ENCODE assay signal across 22 cellular contexts in genomic region chr9:8589476-8589875, GRCh38.
DNase-seq lines count a peak whose midpoint lies in the region; ATAC-seq and TF ChIP-seq lines count a peak whose summit lies in the region.
"Had no signal": no experiment of that assay in that cellular context is flagged by ENCODE, and none has a peak within 500 bp of the region (broad histone marks: within the 10 kb centered on the region; RNA-seq: fewer than 3 reads in every experiment).

No MANE protein-coding gene starts in this region.

- CTCF ChIA-PET in RWPE1 (lab: Yijun Ruan, JAX), result no interaction called here

- no peak for TF ChIP-seq CTCF in RWPE1 (conservative IDR thresholded peaks at IDR 0.05; ENCODE audit: low read depth)
- TF ChIP-seq CTCF in upper lobe of left lung (IDR thresholded peaks at IDR 0.05), result no peak

- no peak overlapping the region for H3K4me3 ChIP-seq in upper lobe of left lung
- H3K4me3 ChIP-seq: A549; BLaER1 treated with 17β-estradiol and CSF1 and Interleukin-3, amounts not matched to agents 10 nM and 100 nM had no signal

- no peak for TF ChIP-seq EP300 in upper lobe of left lung (IDR thresholded peaks at IDR 0.05)

- ATAC-seq in upper lobe of left lung (ENCODE audit: low FRiP score in 2 of 2), result no peak
- ATAC-seq in HG02970 (IDR thresholded peaks at IDR 0.05; ENCODE audit: low FRiP score, unreplicated experiment), result no peak
- ATAC-seq: A549; CD8-positive, alpha-beta T cell had no signal

- no peaks in the 10 kb centered on the region for H3K9me3 ChIP-seq in upper lobe of left lung
- H3K9me3 ChIP-seq: A549; BLaER1 treated with 17β-estradiol and CSF1 and Interleukin-3, amounts not matched to agents 10 nM and 100 nM; Caco-2 had no signal

- H3K27ac ChIP-seq in RWPE1, result no peak overlapping the region
- H3K27ac ChIP-seq in upper lobe of left lung, result no peak overlapping the region
- H3K27ac ChIP-seq: A549; BLaER1 treated with 17β-estradiol and CSF1 and Interleukin-3, amounts not matched to agents 10 nM and 100 nM; C4-2B had no signal

- peak; percentile 87 for DNase-seq in G401 (ENCODE audit: low spot score)
- DNase-seq in cerebellum (ENCODE audit: low spot score), result peak; percentile 22
- peak; percentile 13 for DNase-seq in kidney tubule cell (ENCODE audit: low spot score)
- DNase-seq in RWPE1 (ENCODE audit: low spot score), result no peak
- DNase-seq in SK-N-DZ (ENCODE audit: low spot score), result no peak
- DNase-seq in upper lobe of left lung, result no peak
- DNase-seq: AML-193; Caco-2; Calu3; CD4-positive, alpha-beta T cell; CD8-positive, alpha-beta T cell; DMS 273 treated with DMSO at 0.1 percent for 48 hours; DMS153; DMS53; DMS79; DND-41; EL; GF-D8 had no signal

- in situ Hi-C loops in G401 (cut with HindIII; ENCODE audit: low sequenced_read_pairs), result no loop called here

- TF ChIP-seq POLR2A in upper lobe of left lung (IDR thresholded peaks at IDR 0.05), result no peak

- WGBS in upper lobe of left lung, 2 donors, result 83 to 85% methylated on average over 4 of the region's 4 CpGs

- no peaks in the 10 kb centered on the region for H3K27me3 ChIP-seq in upper lobe of left lung
- H3K27me3 ChIP-seq: BLaER1 treated with 17β-estradiol and CSF1 and Interleukin-3, amounts not matched to agents 10 nM and 100 nM had no signal

- H3K4me1 ChIP-seq in upper lobe of left lung, result no peaks in the 10 kb centered on the region
- H3K4me1 ChIP-seq: A549, Caco-2 had no signal

- no peaks in the 10 kb centered on the region for H3K36me3 ChIP-seq in upper lobe of left lung
- H3K36me3 ChIP-seq: BLaER1 treated with 17β-estradiol and CSF1 and Interleukin-3, amounts not matched to agents 10 nM and 100 nM had no signal

- POLR2A ChIA-PET in RWPE1 (lab: Yijun Ruan, JAX; ENCODE audit: low non-redundant PET), result no interaction called here

Comparison
In these comparisons a context has a peak if more than half of its experiments do, and no peak if none do; other contexts are left out.
1. DNase-seq: peak in G401 (single experiment), cerebellum (single experiment) and kidney tubule cell (single experiment); none in RWPE1 (single experiment), SK-N-DZ (single experiment) and upper lobe of left lung (0 of 2).